In genomic region chr2:188610827-188611226, GRCh38 we compare ENCODE assay signal across 22 cellular contexts.
DNase-seq lines count a peak whose midpoint lies in the region; ATAC-seq lines count a peak whose summit lies in the region.
"Had no signal": no experiment of that assay in that cellular context is flagged by ENCODE, and none has a peak within 500 bp of the region (broad histone marks: within the 10 kb centered on the region; RNA-seq: fewer than 3 reads in every experiment).

No MANE protein-coding gene starts in this region.

- ATAC-seq in stimulated activated naive CD8-positive, alpha-beta T cell treated with anti-CD3 and anti-CD28 coated beads, Interleukin-15, amount 100 ng/mL, for 72 hours, result peak; percentile 30
- ATAC-seq in stimulated activated naive CD8-positive, alpha-beta T cell treated with anti-CD3 and anti-CD28 coated beads, Interleukin-15, Interleukin-2, amounts not matched to agents 100 U/mL and 50 U/mL, for 24 hours, result no peak
- no peak for ATAC-seq in GM21737 (IDR thresholded peaks at IDR 0.05; ENCODE audit: unreplicated experiment)
- no peak for ATAC-seq in GM18502 (IDR thresholded peaks at IDR 0.05; ENCODE audit: poor library complexity, unreplicated experiment)
- ATAC-seq in GM18867 (IDR thresholded peaks at IDR 0.05; ENCODE audit: unreplicated experiment), result no peak
- ATAC-seq: left colon; naive thymus-derived CD8-positive, alpha-beta T cell; T-helper 17 cell had no signal

- H3K27ac Mint-ChIP-seq in stimulated activated naive CD8-positive, alpha-beta T cell treated with anti-CD3 and anti-CD28 coated beads, Interleukin-15, amount 100 ng/mL, for 72 hours, result peak overlapping the region in 1 of 2 donors; percentile 54
- H3K27ac Mint-ChIP-seq: activated naive CD4-positive, alpha-beta T cell treated with anti-CD3 and anti-CD28 coated beads, Interleukin-2, amount 50 U/mL, for 24 hours; activated T-helper 1 cell treated with anti-CD3 and anti-CD28 coated beads, Interleukin-12 subunit alpha, Interleukin-12 subunit beta, Interleukin-2, Interleukin-4 antibody, amounts not matched to agents 30 ng/mL and 10 ng/mL and 1 ng/mL, durations not matched to agents 14 hours and 24 hours and 36 hours; B cell; naive thymus-derived CD8-positive, alpha-beta T cell; stimulated activated effector memory CD8-positive, alpha-beta T cell treated with anti-CD3 and anti-CD28 coated beads, Interleukin-12 subunit alpha, Interleukin-12 subunit beta, amount 100 ng/mL, for 72 hours; T-helper 17 cell had no signal

- no peak overlapping the region for H3K9ac ChIP-seq in mesenchymal stem cell (ENCODE audit: low read length)

- H2BK15ac ChIP-seq in mesenchymal stem cell (ENCODE audit: low read depth, poor library complexity, severe bottlenecking), result peak overlapping the region; percentile 84

- H3K4me3 ChIP-seq in ectodermal cell (ENCODE audit: insufficient read depth, low read depth, low read length) (no peak overlapping the region), mesenchymal stem cell (ENCODE audit: insufficient read depth in 1 of 2, low read depth in 1 of 2, low read length in 2 of 2) (no peak overlapping the region)
- H3K4me3 ChIP-seq: esophagus muscularis mucosa had no signal

- no peak for DNase-seq in stimulated activated naive CD8-positive, alpha-beta T cell treated with anti-CD3 and anti-CD28 coated beads, Interleukin-15, amount 100 ng/mL, for 72 hours
- DNase-seq in stimulated activated naive CD8-positive, alpha-beta T cell treated with anti-CD3 and anti-CD28 coated beads, Interleukin-15, Interleukin-2, amounts not matched to agents 100 U/mL and 50 U/mL, for 24 hours, result no peak
- peak; percentile 69 for DNase-seq in mesenchymal stem cell
- no peak for DNase-seq in activated CD4-positive, alpha-beta T cell treated with anti-CD3 and anti-CD28 coated beads, Interleukin-2, amount 50 U/mL, for 48 hours
- DNase-seq: 8988T; activated CD4-positive, alpha-beta T cell treated with anti-CD3 and anti-CD28 coated beads for 48 hours; effector CD4-positive, alpha-beta T cell; glutamatergic neuron; left colon; naive thymus-derived CD8-positive, alpha-beta T cell; NCI-H1417; NCI-H524; T-helper 17 cell had no signal

- H3K27ac ChIP-seq in ectodermal cell (ENCODE audit: insufficient read depth, low read depth, low read length, poor library complexity, severe bottlenecking) (peak overlapping the region; percentile 16), mesenchymal stem cell (ENCODE audit: low read length, poor library complexity, severe bottlenecking) (no peak overlapping the region)
- H3K27ac ChIP-seq: esophagus muscularis mucosa had no signal

- no peak overlapping the region for H2BK5ac ChIP-seq in mesenchymal stem cell (ENCODE audit: low read depth, low read length, poor library complexity, severe bottlenecking)

- H3K18ac ChIP-seq in mesenchymal stem cell (ENCODE audit: low read depth in 1 of 2, low read length in 2 of 2), result peak overlapping the region; percentile 65 to 92

- peak overlapping the region; percentile 87 for H4K8ac ChIP-seq in mesenchymal stem cell (ENCODE audit: low read length)

- H3K79me1 ChIP-seq in mesenchymal stem cell (replicated peaks; ENCODE audit: low read length, poor library complexity, severe bottlenecking), result no peaks in the 10 kb centered on the region

- H3K14ac ChIP-seq in mesenchymal stem cell (ENCODE audit: low read length in 2 of 2), result no peak overlapping the region

- no peaks in the 10 kb centered on the region for H3K27me3 Mint-ChIP-seq in stimulated activated naive CD8-positive, alpha-beta T cell treated with anti-CD3 and anti-CD28 coated beads, Interleukin-15, amount 100 ng/mL, for 72 hours
- H3K27me3 Mint-ChIP-seq: activated naive CD4-positive, alpha-beta T cell treated with anti-CD3 and anti-CD28 coated beads, Interleukin-2, amount 50 U/mL, for 24 hours; B cell; naive thymus-derived CD8-positive, alpha-beta T cell; T-helper 17 cell had no signal

- H3K4ac ChIP-seq in mesenchymal stem cell (ENCODE audit: low read depth in 1 of 2, low read length in 2 of 2), result peak overlapping the region; percentile 73 to 96

- H2AFZ ChIP-seq in mesenchymal stem cell (ENCODE audit: low read depth, low read length), result no peak overlapping the region

- no peak overlapping the region for H3K4me2 ChIP-seq in mesenchymal stem cell (ENCODE audit: low read length, poor library complexity, severe bottlenecking)

- H3K23ac ChIP-seq in mesenchymal stem cell (ENCODE audit: low read length in 2 of 2), result no peak overlapping the region

- H3K4me1 ChIP-seq in ectodermal cell (ENCODE audit: control insufficient read depth, insufficient read depth, low read length) (no peaks in the 10 kb centered on the region), mesenchymal stem cell (ENCODE audit: control insufficient read depth, insufficient read depth, low read depth, low read length) (peaks cover 2% of the 10 kb centered on the region)

- no peaks in the 10 kb centered on the region for H3K9me3 Mint-ChIP-seq in stimulated activated naive CD8-positive, alpha-beta T cell treated with anti-CD3 and anti-CD28 coated beads, Interleukin-15, amount 100 ng/mL, for 72 hours
- H3K9me3 Mint-ChIP-seq: activated naive CD4-positive, alpha-beta T cell treated with anti-CD3 and anti-CD28 coated beads, Interleukin-2, amount 50 U/mL, for 24 hours; activated T-helper 1 cell treated with anti-CD3 and anti-CD28 coated beads, Interleukin-12 subunit alpha, Interleukin-12 subunit beta, Interleukin-2, Interleukin-4 antibody, amounts not matched to agents 30 ng/mL and 10 ng/mL and 1 ng/mL, durations not matched to agents 14 hours and 24 hours and 36 hours; naive thymus-derived CD8-positive, alpha-beta T cell had no signal

- no peaks in the 10 kb centered on the region for H3K4me1 Mint-ChIP-seq in stimulated activated naive CD8-positive, alpha-beta T cell treated with anti-CD3 and anti-CD28 coated beads, Interleukin-15, amount 100 ng/mL, for 72 hours
- H3K4me1 Mint-ChIP-seq: activated naive CD4-positive, alpha-beta T cell treated with anti-CD3 and anti-CD28 coated beads, Interleukin-2, amount 50 U/mL, for 24 hours; B cell; naive thymus-derived CD8-positive, alpha-beta T cell; stimulated activated effector memory CD8-positive, alpha-beta T cell treated with anti-CD3 and anti-CD28 coated beads, Interleukin-12 subunit alpha, Interleukin-12 subunit beta, amount 100 ng/mL, for 72 hours had no signal

- H3K36me3 ChIP-seq in ectodermal cell (ENCODE audit: control insufficient read depth, insufficient read depth, low read length) (no peaks in the 10 kb centered on the region), mesenchymal stem cell (ENCODE audit: control insufficient read depth in 1 of 2, insufficient read depth in 2 of 2, low read depth in 1 of 2, low read length in 2 of 2) (peaks cover 0 to under 1% of the 10 kb centered on the region in 2 experiments)
- H3K36me3 ChIP-seq: esophagus muscularis mucosa had no signal

- H3K9me3 ChIP-seq in ectodermal cell (ENCODE audit: control insufficient read depth, low read length), result no peaks in the 10 kb centered on the region
- H3K9me3 ChIP-seq in mesenchymal stem cell (ENCODE audit: control insufficient read depth, low read length), result peaks cover 12% of the 10 kb centered on the region

- H2AK5ac ChIP-seq in mesenchymal stem cell (ENCODE audit: low read length, severe bottlenecking), result no peak overlapping the region

- H3K27me3 ChIP-seq in ectodermal cell (ENCODE audit: control insufficient read depth, insufficient read depth, low read length, poor library complexity, severe bottlenecking) (no peaks in the 10 kb centered on the region), mesenchymal stem cell (ENCODE audit: control insufficient read depth in 1 of 2, insufficient read depth in 1 of 2, low read length in 2 of 2) (no peaks in the 10 kb centered on the region)
- H3K27me3 ChIP-seq: esophagus muscularis mucosa had no signal

- H4K91ac ChIP-seq in mesenchymal stem cell (ENCODE audit: low read length), result peak overlapping the region; percentile 93

- H2BK12ac ChIP-seq in mesenchymal stem cell (ENCODE audit: low read length in 2 of 2), result peak overlapping the region in 1 of 2 experiments; percentile 94

- 71 to 81% methylated on average over 2 of the region's 2 CpGs for WGBS in ectodermal cell, 2 experiments
- WGBS in mesenchymal stem cell, result 50% methylated on average over 2 of the region's 2 CpGs

- no peak overlapping the region for H3K4me3 Mint-ChIP-seq in stimulated activated naive CD8-positive, alpha-beta T cell treated with anti-CD3 and anti-CD28 coated beads, Interleukin-15, amount 100 ng/mL, for 72 hours
- H3K4me3 Mint-ChIP-seq: activated naive CD4-positive, alpha-beta T cell treated with anti-CD3 and anti-CD28 coated beads, Interleukin-2, amount 50 U/mL, for 24 hours; activated T-helper 1 cell treated with anti-CD3 and anti-CD28 coated beads, Interleukin-12 subunit alpha, Interleukin-12 subunit beta, Interleukin-2, Interleukin-4 antibody, amounts not matched to agents 30 ng/mL and 10 ng/mL and 1 ng/mL, durations not matched to agents 14 hours and 24 hours and 36 hours; B cell; naive thymus-derived CD8-positive, alpha-beta T cell; stimulated activated effector memory CD8-positive, alpha-beta T cell treated with anti-CD3 and anti-CD28 coated beads, Interleukin-12 subunit alpha, Interleukin-12 subunit beta, amount 100 ng/mL, for 72 hours; T-helper 17 cell had no signal

- H2BK120ac ChIP-seq in mesenchymal stem cell (ENCODE audit: low read depth, low read length), result no peak overlapping the region
